1 cellular context compared by ENCODE assay signal in the genomic region with DNA sequence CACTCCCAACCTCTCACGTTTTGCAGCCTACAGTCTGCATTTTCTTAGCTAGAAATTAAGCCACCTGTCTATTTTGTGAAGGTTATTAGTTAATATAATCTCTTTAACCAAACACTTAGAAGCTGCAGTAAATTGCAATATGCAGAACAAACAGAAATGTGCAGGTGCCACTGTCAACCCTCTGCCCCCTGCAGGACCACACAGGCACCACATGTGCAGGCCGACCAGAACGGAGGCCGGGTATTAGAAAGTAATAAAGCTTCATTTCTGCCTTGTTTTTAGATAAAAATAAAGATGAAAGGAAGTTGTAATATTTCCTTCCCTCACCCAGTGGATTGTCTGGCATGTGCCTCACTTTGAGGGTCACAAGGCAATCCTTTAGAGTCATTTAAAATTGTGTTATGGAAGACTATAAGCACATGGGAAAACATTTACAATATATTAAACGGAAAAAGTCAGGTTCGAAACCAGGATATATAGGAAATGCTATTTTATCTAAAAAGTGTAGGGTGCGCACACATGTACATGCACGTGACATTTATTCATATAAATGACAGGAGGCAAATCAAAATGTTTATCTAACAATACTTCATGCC.
TF ChIP-seq lines count a peak whose summit lies in the region.

No MANE protein-coding gene starts in this region.

TF ChIP-seq in GM23338, 12 proteins besides CTCF, POLR2A, EP300 and RAD21:
- TF ChIP-seq ZNF462 (CRISPR knock-in tag; IDR thresholded peaks at IDR 0.05) (no peak), CREB1 (CRISPR knock-in tag; IDR thresholded peaks at IDR 0.05; ENCODE audit: low read depth) (no peak), POLR2AphosphoS5 (IDR thresholded peaks at IDR 0.05; ENCODE audit: low read depth) (no peak), EZH2phosphoT487 (IDR thresholded peaks at IDR 0.05; ENCODE audit: unreplicated experiment) (no peak), ZNF114 (CRISPR knock-in tag; IDR thresholded peaks at IDR 0.05) (no peak), JUNB (IDR thresholded peaks at IDR 0.05; ENCODE audit: unreplicated experiment) (no peak), EZH2 (IDR thresholded peaks at IDR 0.05; ENCODE audit: low read depth, unreplicated experiment) (no peak), STAT1 (IDR thresholded peaks at IDR 0.05; ENCODE audit: unreplicated experiment) (no peak), ZNF331 (CRISPR knock-in tag; IDR thresholded peaks at IDR 0.05; ENCODE audit: low read depth) (no peak), NANOG (IDR thresholded peaks at IDR 0.05; ENCODE audit: borderline replicate concordance) (no peak)
- TF ChIP-seq, protein P1, sequence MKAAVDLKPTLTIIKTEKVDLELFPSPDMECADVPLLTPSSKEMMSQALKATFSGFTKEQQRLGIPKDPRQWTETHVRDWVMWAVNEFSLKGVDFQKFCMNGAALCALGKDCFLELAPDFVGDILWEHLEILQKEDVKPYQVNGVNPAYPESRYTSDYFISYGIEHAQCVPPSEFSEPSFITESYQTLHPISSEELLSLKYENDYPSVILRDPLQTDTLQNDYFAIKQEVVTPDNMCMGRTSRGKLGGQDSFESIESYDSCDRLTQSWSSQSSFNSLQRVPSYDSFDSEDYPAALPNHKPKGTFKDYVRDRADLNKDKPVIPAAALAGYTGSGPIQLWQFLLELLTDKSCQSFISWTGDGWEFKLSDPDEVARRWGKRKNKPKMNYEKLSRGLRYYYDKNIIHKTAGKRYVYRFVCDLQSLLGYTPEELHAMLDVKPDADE (IDR thresholded peaks at IDR 0.05), result no peak
- TF ChIP-seq, protein P2, sequence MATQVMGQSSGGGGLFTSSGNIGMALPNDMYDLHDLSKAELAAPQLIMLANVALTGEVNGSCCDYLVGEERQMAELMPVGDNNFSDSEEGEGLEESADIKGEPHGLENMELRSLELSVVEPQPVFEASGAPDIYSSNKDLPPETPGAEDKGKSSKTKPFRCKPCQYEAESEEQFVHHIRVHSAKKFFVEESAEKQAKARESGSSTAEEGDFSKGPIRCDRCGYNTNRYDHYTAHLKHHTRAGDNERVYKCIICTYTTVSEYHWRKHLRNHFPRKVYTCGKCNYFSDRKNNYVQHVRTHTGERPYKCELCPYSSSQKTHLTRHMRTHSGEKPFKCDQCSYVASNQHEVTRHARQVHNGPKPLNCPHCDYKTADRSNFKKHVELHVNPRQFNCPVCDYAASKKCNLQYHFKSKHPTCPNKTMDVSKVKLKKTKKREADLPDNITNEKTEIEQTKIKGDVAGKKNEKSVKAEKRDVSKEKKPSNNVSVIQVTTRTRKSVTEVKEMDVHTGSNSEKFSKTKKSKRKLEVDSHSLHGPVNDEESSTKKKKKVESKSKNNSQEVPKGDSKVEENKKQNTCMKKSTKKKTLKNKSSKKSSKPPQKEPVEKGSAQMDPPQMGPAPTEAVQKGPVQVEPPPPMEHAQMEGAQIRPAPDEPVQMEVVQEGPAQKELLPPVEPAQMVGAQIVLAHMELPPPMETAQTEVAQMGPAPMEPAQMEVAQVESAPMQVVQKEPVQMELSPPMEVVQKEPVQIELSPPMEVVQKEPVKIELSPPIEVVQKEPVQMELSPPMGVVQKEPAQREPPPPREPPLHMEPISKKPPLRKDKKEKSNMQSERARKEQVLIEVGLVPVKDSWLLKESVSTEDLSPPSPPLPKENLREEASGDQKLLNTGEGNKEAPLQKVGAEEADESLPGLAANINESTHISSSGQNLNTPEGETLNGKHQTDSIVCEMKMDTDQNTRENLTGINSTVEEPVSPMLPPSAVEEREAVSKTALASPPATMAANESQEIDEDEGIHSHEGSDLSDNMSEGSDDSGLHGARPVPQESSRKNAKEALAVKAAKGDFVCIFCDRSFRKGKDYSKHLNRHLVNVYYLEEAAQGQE (IDR thresholded peaks at IDR 0.05; ENCODE audit: unreplicated experiment), result no peak
